ENCODE assay signal across 9 cellular contexts in genomic region chr10:21518629-21519321, GRCh38. TPM values are rescaled to one million over a fixed set of nuclear protein-coding genes. Genes with fewer than 3 reads are reported as not detected.
DNase-seq lines count a peak whose midpoint lies in the region; ATAC-seq, FAIRE-seq and TF ChIP-seq lines count a peak whose summit lies in the region.
"Had no signal": no experiment of that assay in that cellular context is flagged by ENCODE, and none has a peak within 500 bp of the region (broad histone marks: within the 10 kb centered on the region; RNA-seq: fewer than 3 reads in every experiment).

No MANE protein-coding gene starts in this region.

- intact Hi-C loops in OCI-LY7 (cut with micrococcal nuclease; ENCODE audit: unreplicated experiment) (loop anchor here (5.0 kb wide), 1 partner anchor 709 kb away; no protein-coding TSS in a partner anchor), endothelial cell of umbilical vein (cut with micrococcal nuclease) (loop anchor here (1.0 to 5.0 kb wide), 2 partner anchors 240 to 484 kb away; partner anchors contain the start of gene DNAJC1)

- POLR2A ChIA-PET in OCI-LY7 (lab: Charles Lee) (interaction anchor here (0.7 to 1.0 kb wide), 5 partner anchors 12 to 1824 kb away, joined by 3 to 5 read pairs (median 3); no protein-coding TSS in a partner anchor), endothelial cell of umbilical vein (lab: Charles Lee) (interaction anchor here (0.7 to 0.9 kb wide), 5 partner anchors 7 to 910 kb away, joined by 3 to 4 read pairs (median 3); no protein-coding TSS in a partner anchor)

- no peaks in the 10 kb centered on the region; the same call in none of the 2 replicates for H3K27me3 ChIP-seq in GM06990 (replicated peaks; ENCODE audit: control insufficient read depth, insufficient read depth, low read length)
- no peaks in the 10 kb centered on the region for H3K27me3 ChIP-seq in endothelial cell of umbilical vein (ENCODE audit: control insufficient read depth in 2 of 2, insufficient read depth in 2 of 2, low read length in 2 of 2)
- peaks cover 3% of the 10 kb centered on the region for H3K27me3 ChIP-seq in neural cell (ENCODE audit: insufficient read depth, low read depth, low read length)
- H3K27me3 ChIP-seq: SJSA1 had no signal

- H3K4me2 ChIP-seq in OCI-LY7 (ENCODE audit: low read length) (peak overlapping the region; percentile 88), endothelial cell of umbilical vein (ENCODE audit: insufficient read depth, low read length) (peak overlapping the region; percentile 93), neural cell (ENCODE audit: low read length) (peak overlapping the region; percentile 84)

- TF ChIP-seq RAD21 in neural cell (conservative IDR thresholded peaks at IDR 0.05): no peak

- H3K9ac ChIP-seq in endothelial cell of umbilical vein (replicated peaks; ENCODE audit: extremely low read depth, insufficient read depth, low read length) (peak overlapping the region; percentile 82), neural cell (ENCODE audit: low read length) (peak overlapping the region; percentile 94)

- H3F3A ChIP-seq in neural cell (ENCODE audit: insufficient read depth, low read length, poor library complexity, severe bottlenecking): peaks cover 7% of the 10 kb centered on the region

- dilution Hi-C loops in endothelial cell of umbilical vein (cut with MboI; ENCODE audit: extremely low pct_ligation_motif_present, low sequenced_read_pairs): no loop called here

- no peak for FAIRE-seq in endothelial cell of umbilical vein (lab: Jason Lieb, UNC)

- ATAC-seq in HG03095 (IDR thresholded peaks at IDR 0.05; ENCODE audit: unreplicated experiment) (no peak), HG03108 (IDR thresholded peaks at IDR 0.05; ENCODE audit: unreplicated experiment) (no peak)

- CTCF ChIA-PET in OCI-LY7 (lab: Charles Lee; ENCODE audit: unreplicated experiment): interaction anchor here (0.6 to 0.9 kb wide), 2 partner anchors 23 to 192 kb away, joined by 3 to 9 read pairs; no protein-coding TSS in a partner anchor
- CTCF ChIA-PET in endothelial cell of umbilical vein (lab: Charles Lee): interaction anchor here (0.8 to 1.8 kb wide), 10 partner anchors 9 to 475 kb away, joined by 3 to 22 read pairs (median 5); partner anchors contain the start of gene MLLT10

- no peak for TF ChIP-seq POLR2A in endothelial cell of umbilical vein (IDR thresholded peaks at IDR 0.05; ENCODE audit: low read depth, low read length)

- H3K4me1 ChIP-seq in OCI-LY7 (ENCODE audit: insufficient read depth, low read length, poor library complexity, severe bottlenecking): peaks cover 27% of the 10 kb centered on the region
- peaks cover 26% of the 10 kb centered on the region for H3K4me1 ChIP-seq in endothelial cell of umbilical vein (ENCODE audit: control insufficient read depth, extremely low read depth, insufficient read depth, low read length)

- H3K9me2 ChIP-seq in OCI-LY7 (ENCODE audit: insufficient read depth, low read length) (no peaks in the 10 kb centered on the region), neural cell (ENCODE audit: insufficient read depth, low read length) (no peaks in the 10 kb centered on the region)

- H3K79me2 ChIP-seq in OCI-LY7 (ENCODE audit: insufficient read depth, low read depth, low read length): no peaks in the 10 kb centered on the region
- no peaks in the 10 kb centered on the region for H3K79me2 ChIP-seq in endothelial cell of umbilical vein (ENCODE audit: control insufficient read depth, insufficient read depth, low read length)
- peaks cover 90% of the 10 kb centered on the region for H3K79me2 ChIP-seq in neural cell (replicated peaks; ENCODE audit: insufficient read depth, low read length)

- H3K36me3 ChIP-seq in GM06990 (ENCODE audit: control insufficient read depth, insufficient read depth, low read length): no peaks in the 10 kb centered on the region
- no peaks in the 10 kb centered on the region for H3K36me3 ChIP-seq in OCI-LY7 (ENCODE audit: insufficient read depth, low read length)
- H3K36me3 ChIP-seq in endothelial cell of umbilical vein (ENCODE audit: control insufficient read depth in 2 of 2, extremely low read depth in 1 of 2, insufficient read depth in 2 of 2, low read length in 2 of 2): no peaks in the 10 kb centered on the region
- no peaks in the 10 kb centered on the region for H3K36me3 ChIP-seq in neural cell (ENCODE audit: insufficient read depth, low read length)
- H3K36me3 ChIP-seq: SJSA1 had no signal

- no peaks in the 10 kb centered on the region for H3K9me3 ChIP-seq in OCI-LY7 (ENCODE audit: low read length)
- no peaks in the 10 kb centered on the region for H3K9me3 ChIP-seq in endothelial cell of umbilical vein (replicated peaks; ENCODE audit: control insufficient read depth, insufficient read depth, low read length)
- H3K9me3 ChIP-seq in neural cell (ENCODE audit: low read length): no peaks in the 10 kb centered on the region
- H3K9me3 ChIP-seq: SJSA1 had no signal

- H4K20me1 ChIP-seq in OCI-LY7 (ENCODE audit: insufficient read depth, low read length) (no peaks in the 10 kb centered on the region), endothelial cell of umbilical vein (replicated peaks; ENCODE audit: control insufficient read depth, extremely low read depth, insufficient read depth, low read length) (no peaks in the 10 kb centered on the region), neural cell (ENCODE audit: insufficient read depth) (no peaks in the 10 kb centered on the region)

- no peak for DNase-seq in GM06990 (ENCODE audit: extremely low read depth, insufficient read length)
- DNase-seq in OCI-LY7 (ENCODE audit: low spot score): no peak
- peak; percentile 61 for DNase-seq in endothelial cell of umbilical vein (ENCODE audit: low read depth, low spot score)
- no peak for DNase-seq in amniotic stem cell (lab: John Stamatoyannopoulos, UW)
- DNase-seq in activated naive CD4-positive, alpha-beta T cell (lab: John Stamatoyannopoulos, UW): no peak

- H3K27ac ChIP-seq in OCI-LY7 (ENCODE audit: low read depth, low read length, poor library complexity, severe bottlenecking) (no peak overlapping the region), endothelial cell of umbilical vein (ENCODE audit: insufficient read depth, low read depth, low read length) (peak overlapping the region; percentile 73), neural cell (ENCODE audit: low read length) (peak overlapping the region; percentile 79)

- no peaks in the 10 kb centered on the region for H3K9me1 ChIP-seq in endothelial cell of umbilical vein (replicated peaks; ENCODE audit: control insufficient read depth, extremely low read depth, insufficient read depth, low read length)

- no peak for TF ChIP-seq CTCF in GM06990 (IDR thresholded peaks at IDR 0.05; ENCODE audit: insufficient read depth, low read length, poor library complexity, severe bottlenecking)
- TF ChIP-seq CTCF in OCI-LY7 (conservative IDR thresholded peaks at IDR 0.05; ENCODE audit: low read length): no peak
- TF ChIP-seq CTCF in endothelial cell of umbilical vein (IDR thresholded peaks at IDR 0.05; ENCODE audit: extremely low read depth in 1 of 2, insufficient read depth in 1 of 2, low read depth in 1 of 2, low read length in 2 of 2): no peak
- no peak for TF ChIP-seq CTCF in neural cell (IDR thresholded peaks at IDR 0.05; ENCODE audit: poor library complexity, severe bottlenecking)

- BruUV-seq in OCI-LY7 (replicated peaks; lab: Mats Ljungman, UMichigan) (no TSS peak), endothelial cell of umbilical vein (replicated peaks; lab: Mats Ljungman, UMichigan) (no TSS peak)

- H2AFZ ChIP-seq in OCI-LY7 (ENCODE audit: low read length): no peak overlapping the region
- peak overlapping the region; percentile 83 for H2AFZ ChIP-seq in endothelial cell of umbilical vein (ENCODE audit: low read depth, low read length)
- H2AFZ ChIP-seq in neural cell (ENCODE audit: low read depth, low read length): no peak overlapping the region

- H3K4me3 ChIP-seq in GM06990 (replicated peaks; ENCODE audit: low read depth, low read length): peak overlapping the region; percentile 60
- no peak overlapping the region for H3K4me3 ChIP-seq in OCI-LY7 (ENCODE audit: low read depth, low read length, poor library complexity, severe bottlenecking)
- peak overlapping the region; percentile 40 to 91 (median 86) for H3K4me3 ChIP-seq in endothelial cell of umbilical vein (replicated peaks in 1 of 3; ENCODE audit: insufficient read depth in 1 of 3, low read depth in 1 of 3, low read length in 3 of 3)
- H3K4me3 ChIP-seq in neural cell (ENCODE audit: low read length): peak overlapping the region; percentile 73

- no peak for TF ChIP-seq EP300 in neural cell (conservative IDR thresholded peaks at IDR 0.05; ENCODE audit: poor library complexity, severe bottlenecking)

TF ChIP-seq in endothelial cell of umbilical vein, 7 proteins besides CTCF, POLR2A, EP300 and RAD21 (continues in another document):
- TF ChIP-seq JUN (IDR thresholded peaks at IDR 0.05; ENCODE audit: borderline replicate concordance, insufficient read depth, insufficient read length, low read depth): no peak

TF ChIP-seq in neural cell, 6 proteins besides CTCF, POLR2A, EP300 and RAD21 (continues in another document):
- TF ChIP-seq POLR2AphosphoS5 (IDR thresholded peaks at IDR 0.05): no peak

RNA-seq across cellular contexts. Expression of gene SKIDA1, which starts 6.7 kb away (rescaled TPM):
- total RNA-seq in OCI-LY7 (2014; rRNA removed; shearing (Covaris generic)): not detected in 2 replicates
- total RNA-seq in OCI-LY7 (2022) (0.06 TPM in 1 of 2 replicates, not detected in the other), endothelial cell of umbilical vein (0.71 and 0.83 TPM in 2 replicates)
- polyA plus RNA-seq in endothelial cell of umbilical vein (0.11 and 0.21 TPM in 2 replicates), neural cell (3.7 and 4.8 TPM in 2 replicates)
- 0.18 and 0.23 TPM in 2 replicates for polyA plus RNA-seq in endothelial cell of umbilical vein (2011; cell fraction: cytosol; rRNA removed)
- 0.35 and 1.5 TPM in 2 replicates for polyA plus RNA-seq in endothelial cell of umbilical vein (2011; cell fraction: nucleus; rRNA removed)
- polyA plus RNA-seq in endothelial cell of umbilical vein (2012): 0.27 and 0.33 TPM in 2 replicates
- polyA minus RNA-seq in endothelial cell of umbilical vein (0.36 and 0.73 TPM in 2 replicates), neural cell (27.6 and 31.9 TPM in 2 replicates)
- polyA minus RNA-seq in endothelial cell of umbilical vein (2011; cell fraction: cytosol; rRNA and poly(A)+ RNA removed): 0.41 TPM
- polyA minus RNA-seq in endothelial cell of umbilical vein (2011; cell fraction: nucleus; rRNA and poly(A)+ RNA removed): 0.24 and 0.53 TPM in 2 replicates

RNA-seq across cellular contexts. Expression of gene MLLT10, which starts 15.3 kb away (rescaled TPM):
- 50.4 and 68.4 TPM in 2 replicates for total RNA-seq in OCI-LY7 (2014; rRNA removed; shearing (Covaris generic))
- 67.3 and 74.0 TPM in 2 replicates for total RNA-seq in OCI-LY7 (2022)
- 54.0 and 54.6 TPM in 2 replicates for total RNA-seq in endothelial cell of umbilical vein
- polyA plus RNA-seq in endothelial cell of umbilical vein: 30.6 and 35.4 TPM in 2 replicates
- polyA plus RNA-seq in endothelial cell of umbilical vein (2011; cell fraction: cytosol; rRNA removed): 25.9 and 26.4 TPM in 2 replicates
- polyA plus RNA-seq in endothelial cell of umbilical vein (2011; cell fraction: nucleus; rRNA removed): 78.7 and 85.6 TPM in 2 replicates
- 23.7 and 30.4 TPM in 2 replicates for polyA plus RNA-seq in endothelial cell of umbilical vein (2012)
- polyA minus RNA-seq in endothelial cell of umbilical vein: 133 and 157 TPM in 2 replicates
- 9.7 TPM for polyA minus RNA-seq in endothelial cell of umbilical vein (2011; cell fraction: cytosol; rRNA and poly(A)+ RNA removed)
- 123 and 131 TPM in 2 replicates for polyA minus RNA-seq in endothelial cell of umbilical vein (2011; cell fraction: nucleus; rRNA and poly(A)+ RNA removed)
- polyA plus RNA-seq in neural cell: 31.0 and 34.0 TPM in 2 replicates
- polyA minus RNA-seq in neural cell: 69.6 and 78.3 TPM in 2 replicates
